In genomic region chr5:383621-384020, GRCh38 we compare ENCODE assay signal across 22 cellular contexts. TPM values are rescaled to one million over a fixed set of nuclear protein-coding genes. Genes with fewer than 3 reads are reported as not detected.
DNase-seq lines count a peak whose midpoint lies in the region; ATAC-seq and TF ChIP-seq lines count a peak whose summit lies in the region.
"Had no signal": no experiment of that assay in that cellular context is flagged by ENCODE, and none has a peak within 500 bp of the region (broad histone marks: within the 10 kb centered on the region; RNA-seq: fewer than 3 reads in every experiment).

No MANE protein-coding gene starts in this region.

- POLR2A ChIA-PET in activated CD4-positive, alpha-beta memory T cell treated with anti-CD3 and anti-CD28 coated beads for 36 hours (lab: Charles Lee): no interaction called here
- POLR2A ChIA-PET in activated CD4-positive, alpha-beta memory T cell treated with anti-CD3 and anti-CD28 coated beads, Interleukin-2, amount 10 ng/mL, durations not matched to agents 7 days and 5 days (lab: Charles Lee): interaction anchor here (0.7 to 5.0 kb wide), 3 partner anchors 11 to 57 kb away, joined by 3 to 20 read pairs (median 6); no protein-coding TSS in a partner anchor

- H3K9me3 Mint-ChIP-seq in activated CD4-positive, alpha-beta memory T cell treated with anti-CD3 and anti-CD28 coated beads for 36 hours: peaks cover 26% of the 10 kb centered on the region
- H3K9me3 Mint-ChIP-seq in activated CD4-positive, alpha-beta memory T cell treated with anti-CD3 and anti-CD28 coated beads, Interleukin-2, amount 10 ng/mL, durations not matched to agents 7 days and 5 days: peaks cover 23% of the 10 kb centered on the region
- peaks cover 18% of the 10 kb centered on the region for H3K9me3 Mint-ChIP-seq in activated naive CD8-positive, alpha-beta T cell (ENCODE audit: low read depth)
- H3K9me3 Mint-ChIP-seq in activated naive CD8-positive, alpha-beta T cell treated with anti-CD3 and anti-CD28 coated beads, Interleukin-2, amount 50 U/mL, for 24 hours: peaks cover 30% of the 10 kb centered on the region
- peaks cover 8% of the 10 kb centered on the region for H3K9me3 Mint-ChIP-seq in activated T-helper 17 cell treated with anti-CD3 and anti-CD28 coated beads, Interleukin-2, amount 50 U/mL, for 72 hours
- peaks cover 19% of the 10 kb centered on the region for H3K9me3 Mint-ChIP-seq in osteocyte (ENCODE audit: unreplicated experiment)

- CTCF ChIA-PET in activated CD4-positive, alpha-beta memory T cell treated with anti-CD3 and anti-CD28 coated beads for 36 hours (lab: Charles Lee): no interaction called here
- CTCF ChIA-PET in activated CD4-positive, alpha-beta memory T cell treated with anti-CD3 and anti-CD28 coated beads, Interleukin-2, amount 10 ng/mL, durations not matched to agents 7 days and 5 days (lab: Charles Lee): no interaction called here

- peaks cover 3% of the 10 kb centered on the region for H3K27me3 Mint-ChIP-seq in activated CD4-positive, alpha-beta memory T cell treated with anti-CD3 and anti-CD28 coated beads for 36 hours
- H3K27me3 Mint-ChIP-seq in activated CD4-positive, alpha-beta memory T cell treated with anti-CD3 and anti-CD28 coated beads, Interleukin-2, amount 10 ng/mL, durations not matched to agents 7 days and 5 days: no peaks in the 10 kb centered on the region
- H3K27me3 Mint-ChIP-seq in activated naive CD8-positive, alpha-beta T cell: no peaks in the 10 kb centered on the region
- H3K27me3 Mint-ChIP-seq in activated naive CD8-positive, alpha-beta T cell treated with anti-CD3 and anti-CD28 coated beads, Interleukin-2, amount 50 U/mL, for 24 hours: no peaks in the 10 kb centered on the region
- H3K27me3 Mint-ChIP-seq in activated T-helper 17 cell treated with anti-CD3 and anti-CD28 coated beads, Interleukin-2, amount 50 U/mL, for 72 hours: no peaks in the 10 kb centered on the region
- H3K27me3 Mint-ChIP-seq in osteocyte (ENCODE audit: unreplicated experiment): no peaks in the 10 kb centered on the region

- intact Hi-C loops in activated CD4-positive, alpha-beta memory T cell treated with anti-CD3 and anti-CD28 coated beads for 36 hours (cut with micrococcal nuclease): no loop called here

- no peak overlapping the region for H3K4me3 Mint-ChIP-seq in activated CD4-positive, alpha-beta memory T cell treated with anti-CD3 and anti-CD28 coated beads for 36 hours
- no peak overlapping the region for H3K4me3 Mint-ChIP-seq in activated CD4-positive, alpha-beta memory T cell treated with anti-CD3 and anti-CD28 coated beads, Interleukin-2, amount 10 ng/mL, durations not matched to agents 7 days and 5 days
- H3K4me3 Mint-ChIP-seq in activated naive CD8-positive, alpha-beta T cell: peak overlapping the region; percentile 27
- H3K4me3 Mint-ChIP-seq in activated naive CD8-positive, alpha-beta T cell treated with anti-CD3 and anti-CD28 coated beads, Interleukin-2, amount 50 U/mL, for 24 hours: no peak overlapping the region
- H3K4me3 Mint-ChIP-seq in activated T-helper 17 cell treated with anti-CD3 and anti-CD28 coated beads, Interleukin-2, amount 50 U/mL, for 72 hours: peak overlapping the region; percentile 30
- no peak overlapping the region for H3K4me3 Mint-ChIP-seq in osteocyte (ENCODE audit: unreplicated experiment)
- H3K4me3 Mint-ChIP-seq: CD8-positive, alpha-beta T cell; H9; HFFc6 had no signal

- no peak for ATAC-seq in activated naive CD8-positive, alpha-beta T cell treated with anti-CD3 and anti-CD28 coated beads, Interleukin-2, amount 50 U/mL, for 24 hours
- no peak for ATAC-seq in activated T-helper 17 cell treated with anti-CD3 and anti-CD28 coated beads, Interleukin-2, amount 50 U/mL, for 72 hours (replicated peaks)
- ATAC-seq in HG03025 (IDR thresholded peaks at IDR 0.05; ENCODE audit: low FRiP score, unreplicated experiment): no peak
- ATAC-seq: CD8-positive, alpha-beta T cell; K562 had no signal

- peaks cover 32% of the 10 kb centered on the region for H3K4me1 Mint-ChIP-seq in activated CD4-positive, alpha-beta memory T cell treated with anti-CD3 and anti-CD28 coated beads for 36 hours (ENCODE audit: low read depth)
- H3K4me1 Mint-ChIP-seq in activated CD4-positive, alpha-beta memory T cell treated with anti-CD3 and anti-CD28 coated beads, Interleukin-2, amount 10 ng/mL, durations not matched to agents 7 days and 5 days: peaks cover 31% of the 10 kb centered on the region
- peaks cover 53% of the 10 kb centered on the region for H3K4me1 Mint-ChIP-seq in activated naive CD8-positive, alpha-beta T cell (ENCODE audit: low read depth)
- H3K4me1 Mint-ChIP-seq in activated naive CD8-positive, alpha-beta T cell treated with anti-CD3 and anti-CD28 coated beads, Interleukin-2, amount 50 U/mL, for 24 hours: peaks cover 52% of the 10 kb centered on the region
- H3K4me1 Mint-ChIP-seq in activated T-helper 17 cell treated with anti-CD3 and anti-CD28 coated beads, Interleukin-2, amount 50 U/mL, for 72 hours: peaks cover 26% of the 10 kb centered on the region
- peaks cover 34% of the 10 kb centered on the region for H3K4me1 Mint-ChIP-seq in osteocyte (ENCODE audit: unreplicated experiment)

- peaks cover 45% of the 10 kb centered on the region for H3K36me3 Mint-ChIP-seq in activated CD4-positive, alpha-beta memory T cell treated with anti-CD3 and anti-CD28 coated beads for 36 hours
- peaks cover 77% of the 10 kb centered on the region for H3K36me3 Mint-ChIP-seq in activated CD4-positive, alpha-beta memory T cell treated with anti-CD3 and anti-CD28 coated beads, Interleukin-2, amount 10 ng/mL, durations not matched to agents 7 days and 5 days (ENCODE audit: low read depth)
- peaks cover 25% of the 10 kb centered on the region for H3K36me3 Mint-ChIP-seq in activated naive CD8-positive, alpha-beta T cell
- H3K36me3 Mint-ChIP-seq in activated naive CD8-positive, alpha-beta T cell treated with anti-CD3 and anti-CD28 coated beads, Interleukin-2, amount 50 U/mL, for 24 hours (ENCODE audit: low read depth): peaks cover 58% of the 10 kb centered on the region
- H3K36me3 Mint-ChIP-seq in activated T-helper 17 cell treated with anti-CD3 and anti-CD28 coated beads, Interleukin-2, amount 50 U/mL, for 72 hours (ENCODE audit: low read depth): peaks cover 78% of the 10 kb centered on the region
- H3K36me3 Mint-ChIP-seq in osteocyte (ENCODE audit: unreplicated experiment): peaks cover 78% of the 10 kb centered on the region
- H3K36me3 Mint-ChIP-seq: CD8-positive, alpha-beta T cell had no signal

- peak; percentile 8 for DNase-seq in activated CD4-positive, alpha-beta memory T cell treated with anti-CD3 and anti-CD28 coated beads for 36 hours
- DNase-seq in activated CD4-positive, alpha-beta memory T cell treated with anti-CD3 and anti-CD28 coated beads, Interleukin-2, amount 10 ng/mL, durations not matched to agents 7 days and 5 days: no peak
- DNase-seq in activated naive CD8-positive, alpha-beta T cell treated with anti-CD3 and anti-CD28 coated beads, Interleukin-2, amount 50 U/mL, for 24 hours: no peak
- no peak for DNase-seq in osteocyte (ENCODE audit: extremely low spot score, unreplicated experiment)
- no peak for DNase-seq in epidermal melanocyte (ENCODE audit: insufficient read length, low spot score)
- DNase-seq: AML-193; C1 segment of cervical spinal cord; CD8-positive, alpha-beta T cell; DND-41; GM23248; H9; HFFc6; MG63; NCI-H187; NCI-H446; NCI-H526 treated with DMSO at 0.1 percent for 48 hours; OCI-M1; Right ventricle myocardium superior had no signal

- H3K27ac Mint-ChIP-seq in activated CD4-positive, alpha-beta memory T cell treated with anti-CD3 and anti-CD28 coated beads for 36 hours: no peak overlapping the region
- H3K27ac Mint-ChIP-seq in activated CD4-positive, alpha-beta memory T cell treated with anti-CD3 and anti-CD28 coated beads, Interleukin-2, amount 10 ng/mL, durations not matched to agents 7 days and 5 days: no peak overlapping the region
- peak overlapping the region; percentile 89 for H3K27ac Mint-ChIP-seq in activated naive CD8-positive, alpha-beta T cell
- no peak overlapping the region for H3K27ac Mint-ChIP-seq in activated naive CD8-positive, alpha-beta T cell treated with anti-CD3 and anti-CD28 coated beads, Interleukin-2, amount 50 U/mL, for 24 hours
- H3K27ac Mint-ChIP-seq in activated T-helper 17 cell treated with anti-CD3 and anti-CD28 coated beads, Interleukin-2, amount 50 U/mL, for 72 hours: peak overlapping the region; percentile 52
- H3K27ac Mint-ChIP-seq in osteocyte (ENCODE audit: unreplicated experiment): peak overlapping the region; percentile 64
- H3K27ac Mint-ChIP-seq: CD8-positive, alpha-beta T cell; H9; HFFc6 had no signal

- no peak for TF ChIP-seq CTCF in osteocyte (IDR thresholded peaks at IDR 0.05)

RNA-seq across cellular contexts. Expression of gene EXOC3, which starts 59.4 kb away (rescaled TPM):
- 10 to 100 TPM; 49.9 to 54.5 TPM for total RNA-seq in activated CD4-positive, alpha-beta memory T cell treated with anti-CD3 and anti-CD28 coated beads for 36 hours
- 10 to 100 TPM; 67.7 to 68.8 TPM for total RNA-seq in activated CD4-positive, alpha-beta memory T cell treated with anti-CD3 and anti-CD28 coated beads, Interleukin-2, amount 10 ng/mL, durations not matched to agents 7 days and 5 days
- 10 to 100 TPM; 78.3 to 93.6 TPM for total RNA-seq in activated T-helper 17 cell treated with anti-CD3 and anti-CD28 coated beads, Interleukin-2, amount 50 U/mL, for 72 hours
- 70.0 and 81.4 TPM in 2 replicates for total RNA-seq in osteocyte

Comparison
In these comparisons a context has a peak if more than half of its experiments do, and no peak if none do; other contexts are left out.
1. H3K27ac Mint-ChIP-seq: peak in activated naive CD8-positive, alpha-beta T cell (single experiment), activated T-helper 17 cell treated with anti-CD3 and anti-CD28 coated beads, Interleukin-2, amount 50 U/mL, for 72 hours (single experiment) and osteocyte (single experiment); none in activated CD4-positive, alpha-beta memory T cell treated with anti-CD3 and anti-CD28 coated beads for 36 hours (single experiment), activated CD4-positive, alpha-beta memory T cell treated with anti-CD3 and anti-CD28 coated beads, Interleukin-2, amount 10 ng/mL, durations not matched to agents 7 days and 5 days (single experiment) and activated naive CD8-positive, alpha-beta T cell treated with anti-CD3 and anti-CD28 coated beads, Interleukin-2, amount 50 U/mL, for 24 hours (single experiment).
2. H3K4me3 Mint-ChIP-seq: peak in activated naive CD8-positive, alpha-beta T cell (single experiment) and activated T-helper 17 cell treated with anti-CD3 and anti-CD28 coated beads, Interleukin-2, amount 50 U/mL, for 72 hours (single experiment); none in activated CD4-positive, alpha-beta memory T cell treated with anti-CD3 and anti-CD28 coated beads for 36 hours (single experiment), activated CD4-positive, alpha-beta memory T cell treated with anti-CD3 and anti-CD28 coated beads, Interleukin-2, amount 10 ng/mL, durations not matched to agents 7 days and 5 days (single experiment), activated naive CD8-positive, alpha-beta T cell treated with anti-CD3 and anti-CD28 coated beads, Interleukin-2, amount 50 U/mL, for 24 hours (single experiment) and osteocyte (single experiment).